In the genomic region with DNA sequence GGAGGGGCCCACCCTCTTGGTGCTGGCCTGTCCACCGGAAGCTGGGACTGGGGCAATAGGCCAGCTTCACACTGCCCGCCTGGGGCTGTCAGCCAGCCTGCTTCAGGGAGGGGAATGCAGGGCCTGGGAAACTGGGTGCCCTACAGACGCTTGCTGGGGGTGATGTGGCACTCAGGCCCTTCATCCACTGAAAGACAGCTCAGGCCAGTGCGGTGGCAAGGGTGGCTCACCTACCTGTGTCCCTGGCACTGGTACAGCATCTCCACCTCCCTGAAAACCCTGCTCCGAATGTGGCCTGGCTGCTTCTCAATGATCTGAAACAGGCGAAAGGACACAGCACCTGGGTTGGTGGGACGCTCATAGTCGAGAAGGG, we compare ENCODE assay signal across 1 cellular context.
TF ChIP-seq lines count a peak whose summit lies in the region.

No MANE protein-coding gene starts in this region.

TF ChIP-seq in K562, 482 proteins besides CTCF, POLR2A, EP300 and RAD21:
- TF ChIP-seq, protein P1, sequence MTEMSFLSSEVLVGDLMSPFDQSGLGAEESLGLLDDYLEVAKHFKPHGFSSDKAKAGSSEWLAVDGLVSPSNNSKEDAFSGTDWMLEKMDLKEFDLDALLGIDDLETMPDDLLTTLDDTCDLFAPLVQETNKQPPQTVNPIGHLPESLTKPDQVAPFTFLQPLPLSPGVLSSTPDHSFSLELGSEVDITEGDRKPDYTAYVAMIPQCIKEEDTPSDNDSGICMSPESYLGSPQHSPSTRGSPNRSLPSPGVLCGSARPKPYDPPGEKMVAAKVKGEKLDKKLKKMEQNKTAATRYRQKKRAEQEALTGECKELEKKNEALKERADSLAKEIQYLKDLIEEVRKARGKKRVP (CRISPR knock-in tag; IDR thresholded peaks at IDR 0.05), result no peak
- TF ChIP-seq FOXA3 (CRISPR knock-in tag; conservative IDR thresholded peaks at IDR 0.05 in 1 of 2, IDR thresholded peaks at IDR 0.05 in 1 of 2) (no peak), POLR2G (IDR thresholded peaks at IDR 0.05; ENCODE audit: low read depth, low read length) (0 out of 2 replicates have a peak, but pooled peaks have one; percentile 38), ZNF3 (CRISPR knock-in tag; IDR thresholded peaks at IDR 0.05) (no peak), ZNF584 (CRISPR knock-in tag; IDR thresholded peaks at IDR 0.05; ENCODE audit: low read depth) (no peak)
- TF ChIP-seq, protein P2, sequence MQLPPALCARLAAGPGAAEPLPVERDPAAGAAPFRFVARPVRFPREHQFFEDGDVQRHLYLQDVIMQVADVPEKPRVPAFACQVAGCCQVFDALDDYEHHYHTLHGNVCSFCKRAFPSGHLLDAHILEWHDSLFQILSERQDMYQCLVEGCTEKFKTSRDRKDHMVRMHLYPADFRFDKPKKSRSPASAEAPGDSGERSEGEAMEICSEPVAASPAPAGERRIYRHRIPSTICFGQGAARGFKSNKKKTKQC (CRISPR knock-in tag; IDR thresholded peaks at IDR 0.05), result no peak
TF ChIP-seq in K562: peak in this region for 1.
